Comparison of ENCODE assay signal across 1 cellular context in the genomic region with DNA sequence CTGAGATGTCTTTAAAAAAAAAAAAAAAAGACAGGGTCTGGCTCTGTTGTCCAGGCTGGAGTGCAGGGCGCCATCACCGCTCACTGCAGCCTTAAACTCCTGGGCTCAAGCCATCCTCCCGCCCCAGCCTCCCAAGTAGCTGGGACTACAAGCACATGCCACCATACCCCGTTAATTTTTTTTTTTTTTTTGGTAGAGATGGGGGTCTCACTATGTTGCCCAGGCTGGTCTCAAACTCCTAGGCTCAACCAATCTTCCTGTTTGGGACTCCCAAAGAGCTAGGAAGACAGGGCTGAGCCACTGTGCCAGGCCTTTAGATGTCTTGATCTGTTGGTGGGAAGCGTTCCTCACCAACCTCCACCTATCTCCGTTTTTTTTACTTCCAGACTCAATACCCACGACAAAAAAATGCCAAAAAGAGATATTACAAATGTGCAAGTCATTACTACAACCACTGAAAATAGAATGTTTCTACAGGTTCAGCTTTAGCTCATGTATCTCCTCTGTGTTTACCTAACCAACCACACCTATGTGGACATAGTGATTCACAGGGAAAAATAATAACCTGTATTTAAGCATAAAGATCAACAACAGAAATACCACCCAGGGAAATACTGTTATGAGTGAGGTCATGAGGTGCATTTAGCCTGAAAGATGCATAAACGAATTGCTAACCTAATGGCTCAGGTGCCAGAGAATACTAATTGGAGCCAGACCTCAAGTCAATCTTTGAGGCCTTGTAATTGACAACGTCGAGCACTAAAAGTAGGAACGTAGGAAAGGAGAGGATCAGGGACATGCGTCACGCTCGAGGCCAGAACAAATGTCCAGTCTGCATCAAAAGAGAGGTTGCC.
TF ChIP-seq lines count a peak whose summit lies in the region.

No MANE protein-coding gene starts in this region.

TF ChIP-seq in HepG2, 621 proteins besides CTCF, POLR2A, EP300 and RAD21 (continued from another document and continues in another):
- TF ChIP-seq AGO1 (IDR thresholded peaks at IDR 0.05; ENCODE audit: low read depth, low read length, poor library complexity, severe bottlenecking) (no peak), CENPX (CRISPR knock-in tag; IDR thresholded peaks at IDR 0.05) (no peak), ZNF720 (CRISPR knock-in tag; IDR thresholded peaks at IDR 0.05) (no peak), ZNF121 (CRISPR knock-in tag; IDR thresholded peaks at IDR 0.05) (peak; percentile 97), NR2F6 (IDR thresholded peaks at IDR 0.05) (peak; percentile 63; the same call in 1 of the 2 replicates), NR2F6 (CRISPR knock-in tag; IDR thresholded peaks at IDR 0.05) (peak; percentile 76), NCOA1 (CRISPR knock-in tag; IDR thresholded peaks at IDR 0.05) (0 out of 2 replicates have a peak, but pooled peaks have one; percentile 25), MLXIP (CRISPR knock-in tag; IDR thresholded peaks at IDR 0.05; ENCODE audit: borderline replicate concordance) (no peak), AHDC1 (CRISPR knock-in tag; IDR thresholded peaks at IDR 0.05; ENCODE audit: borderline replicate concordance) (peak; percentile 89; the same call in 1 of the 2 replicates), ATF5 (CRISPR knock-in tag; IDR thresholded peaks at IDR 0.05; ENCODE audit: low read depth) (no peak), PAWR (CRISPR knock-in tag; IDR thresholded peaks at IDR 0.05; ENCODE audit: borderline replicate concordance) (no peak), RELA (CRISPR knock-in tag; IDR thresholded peaks at IDR 0.05) (no peak), NKX3-1 (CRISPR knock-in tag; IDR thresholded peaks at IDR 0.05) (peak; percentile 31; the same call in 1 of the 2 replicates), RARA (CRISPR knock-in tag; IDR thresholded peaks at IDR 0.05) (peak; percentile 87), JUNB (CRISPR knock-in tag; IDR thresholded peaks at IDR 0.05; ENCODE audit: borderline replicate concordance) (peak; percentile 86), FOSL2 (CRISPR knock-in tag; IDR thresholded peaks at IDR 0.05) (peak; percentile 94), PTBP1 (IDR thresholded peaks at IDR 0.05; ENCODE audit: low read depth, low read length, poor library complexity, severe bottlenecking) (no peak), PHB2 (IDR thresholded peaks at IDR 0.05; ENCODE audit: partially characterized antibody) (no peak), PPARG (CRISPR knock-in tag; conservative IDR thresholded peaks at IDR 0.05) (peak; percentile 63), ATRX (CRISPR knock-in tag; IDR thresholded peaks at IDR 0.05; ENCODE audit: borderline replicate concordance) (no peak), ZNF563 (CRISPR knock-in tag; IDR thresholded peaks at IDR 0.05) (no peak), MTA1 (CRISPR knock-in tag; IDR thresholded peaks at IDR 0.05; ENCODE audit: borderline replicate concordance) (no peak), CC2D1A (CRISPR knock-in tag; IDR thresholded peaks at IDR 0.05) (no peak), SOX13 (IDR thresholded peaks at IDR 0.05) (no peak), SOX13 (CRISPR knock-in tag; conservative IDR thresholded peaks at IDR 0.05 in 1 of 2, IDR thresholded peaks at IDR 0.05 in 1 of 2) (peak in 1 of 2 experiments; percentile 89; a peak in 2 of 4 replicates), BHLHE40 (IDR thresholded peaks at IDR 0.05; ENCODE audit: low read length) (no peak), ZSCAN30 (CRISPR knock-in tag; IDR thresholded peaks at IDR 0.05) (no peak), ZNF605 (CRISPR knock-in tag; IDR thresholded peaks at IDR 0.05) (0 out of 2 replicates have a peak, but pooled peaks have one; percentile 46), MIXL1 (CRISPR knock-in tag; IDR thresholded peaks at IDR 0.05) (peak; percentile 68; the same call in 1 of the 2 replicates), FOXA3 (CRISPR knock-in tag; IDR thresholded peaks at IDR 0.05) (peak; percentile 100), TAF15 (IDR thresholded peaks at IDR 0.05; ENCODE audit: low read depth, low read length, poor library complexity, severe bottlenecking) (no peak), YY1 (IDR thresholded peaks at IDR 0.05; ENCODE audit: insufficient read depth, insufficient replicate concordance, low read depth, low read length) (no peak), MED8 (CRISPR knock-in tag; IDR thresholded peaks at IDR 0.05; ENCODE audit: insufficient replicate concordance) (no peak), ZMYM4 (CRISPR knock-in tag; IDR thresholded peaks at IDR 0.05) (peak; percentile 44; the same call in 1 of the 2 replicates), PLSCR1 (CRISPR knock-in tag; IDR thresholded peaks at IDR 0.05; ENCODE audit: borderline replicate concordance) (no peak), MTERF4 (CRISPR knock-in tag; IDR thresholded peaks at IDR 0.05) (no peak), NFE2 (CRISPR knock-in tag; IDR thresholded peaks at IDR 0.05) (peak; percentile 83; the same call in 1 of the 2 replicates), ISX (CRISPR knock-in tag; conservative IDR thresholded peaks at IDR 0.05) (no peak), ZSCAN9 (CRISPR knock-in tag; IDR thresholded peaks at IDR 0.05; ENCODE audit: borderline replicate concordance) (peak; percentile 53; the same call in 1 of the 2 replicates), MED1 (CRISPR knock-in tag; IDR thresholded peaks at IDR 0.05) (peak; percentile 65), MBD4 (IDR thresholded peaks at IDR 0.05; ENCODE audit: borderline replicate concordance, low read length) (peak; percentile 16; the same call in 1 of the 2 replicates)
- TF ChIP-seq, protein P1, sequence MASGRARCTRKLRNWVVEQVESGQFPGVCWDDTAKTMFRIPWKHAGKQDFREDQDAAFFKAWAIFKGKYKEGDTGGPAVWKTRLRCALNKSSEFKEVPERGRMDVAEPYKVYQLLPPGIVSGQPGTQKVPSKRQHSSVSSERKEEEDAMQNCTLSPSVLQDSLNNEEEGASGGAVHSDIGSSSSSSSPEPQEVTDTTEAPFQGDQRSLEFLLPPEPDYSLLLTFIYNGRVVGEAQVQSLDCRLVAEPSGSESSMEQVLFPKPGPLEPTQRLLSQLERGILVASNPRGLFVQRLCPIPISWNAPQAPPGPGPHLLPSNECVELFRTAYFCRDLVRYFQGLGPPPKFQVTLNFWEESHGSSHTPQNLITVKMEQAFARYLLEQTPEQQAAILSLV (CRISPR knock-in tag; IDR thresholded peaks at IDR 0.05; ENCODE audit: borderline replicate concordance) = no peak
- TF ChIP-seq, protein P2, sequence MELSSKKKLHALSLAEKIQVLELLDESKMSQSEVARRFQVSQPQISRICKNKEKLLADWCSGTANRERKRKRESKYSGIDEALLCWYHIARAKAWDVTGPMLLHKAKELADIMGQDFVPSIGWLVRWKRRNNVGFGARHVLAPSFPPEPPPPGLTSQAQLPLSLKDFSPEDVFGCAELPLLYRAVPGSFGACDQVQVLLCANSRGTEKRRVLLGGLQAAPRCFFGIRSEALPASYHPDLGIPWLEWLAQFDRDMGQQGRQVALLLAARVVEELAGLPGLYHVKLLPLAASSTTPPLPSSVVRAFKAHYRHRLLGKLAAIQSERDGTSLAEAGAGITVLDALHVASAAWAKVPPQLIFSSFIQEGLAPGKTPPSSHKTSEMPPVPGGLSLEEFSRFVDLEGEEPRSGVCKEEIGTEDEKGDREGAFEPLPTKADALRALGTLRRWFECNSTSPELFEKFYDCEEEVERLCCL (CRISPR knock-in tag; IDR thresholded peaks at IDR 0.05; ENCODE audit: borderline replicate concordance) = no peak
- TF ChIP-seq, protein P3, sequence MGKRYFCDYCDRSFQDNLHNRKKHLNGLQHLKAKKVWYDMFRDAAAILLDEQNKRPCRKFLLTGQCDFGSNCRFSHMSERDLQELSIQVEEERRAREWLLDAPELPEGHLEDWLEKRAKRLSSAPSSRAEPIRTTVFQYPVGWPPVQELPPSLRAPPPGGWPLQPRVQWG (CRISPR knock-in tag; IDR thresholded peaks at IDR 0.05; ENCODE audit: borderline replicate concordance, low read depth) = no peak
- TF ChIP-seq, protein P4, sequence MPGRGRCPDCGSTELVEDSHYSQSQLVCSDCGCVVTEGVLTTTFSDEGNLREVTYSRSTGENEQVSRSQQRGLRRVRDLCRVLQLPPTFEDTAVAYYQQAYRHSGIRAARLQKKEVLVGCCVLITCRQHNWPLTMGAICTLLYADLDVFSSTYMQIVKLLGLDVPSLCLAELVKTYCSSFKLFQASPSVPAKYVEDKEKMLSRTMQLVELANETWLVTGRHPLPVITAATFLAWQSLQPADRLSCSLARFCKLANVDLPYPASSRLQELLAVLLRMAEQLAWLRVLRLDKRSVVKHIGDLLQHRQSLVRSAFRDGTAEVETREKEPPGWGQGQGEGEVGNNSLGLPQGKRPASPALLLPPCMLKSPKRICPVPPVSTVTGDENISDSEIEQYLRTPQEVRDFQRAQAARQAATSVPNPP (CRISPR knock-in tag; IDR thresholded peaks at IDR 0.05) = no peak
